Comparison of ENCODE assay signal across 6 cellular contexts in genomic region chr20:13307562-13308163, GRCh38.
"Had no signal": no experiment of that assay in that cellular context is flagged by ENCODE, and none has a peak within 500 bp of the region (broad histone marks: within the 10 kb centered on the region; RNA-seq: fewer than 3 reads in every experiment).

No MANE protein-coding gene starts in this region.

- H3K36me3 Mint-ChIP-seq: IgD-negative memory B cell had no signal

- H3K4me1 ChIP-seq: HAP-1 had no signal

- H3K4me3 ChIP-seq: GM23338, HAP-1 had no signal

- H3K27ac Mint-ChIP-seq: GM23338, HFFc6, IgD-negative memory B cell had no signal

- H3K9me3 ChIP-seq: HAP-1 had no signal

- ATAC-seq: GM23338, HCT116 had no signal

- H3K36me3 ChIP-seq: HAP-1 had no signal

- DNase-seq: HFFc6, KG1 had no signal

- H3K9me3 Mint-ChIP-seq: GM23338, HFFc6 had no signal

- H3K4me1 Mint-ChIP-seq: GM23338 had no signal

- H3K4me3 Mint-ChIP-seq: GM23338, HFFc6, IgD-negative memory B cell had no signal
